ENCODE assay signal across 1 cellular context in genomic region chr22:42615092-42615859, GRCh38.
TF ChIP-seq lines count a peak whose summit lies in the region.

No MANE protein-coding gene starts in this region.

TF ChIP-seq in neural cell, 6 proteins besides CTCF, POLR2A, EP300 and RAD21 (continued from another document):
- TF ChIP-seq EZH2 (IDR thresholded peaks at IDR 0.05; ENCODE audit: borderline replicate concordance, insufficient read depth, low read length, poor library complexity, severe bottlenecking) (no peak), REST (IDR thresholded peaks at IDR 0.05; ENCODE audit: borderline replicate concordance) (peak; percentile 76), MXI1 (conservative IDR thresholded peaks at IDR 0.05; ENCODE audit: poor library complexity, severe bottlenecking) (peak; percentile 63), TAF1 (IDR thresholded peaks at IDR 0.05; ENCODE audit: low read depth) (no peak), POLR2AphosphoS5 (IDR thresholded peaks at IDR 0.05) (peak; percentile 100)
